In the genomic region with DNA sequence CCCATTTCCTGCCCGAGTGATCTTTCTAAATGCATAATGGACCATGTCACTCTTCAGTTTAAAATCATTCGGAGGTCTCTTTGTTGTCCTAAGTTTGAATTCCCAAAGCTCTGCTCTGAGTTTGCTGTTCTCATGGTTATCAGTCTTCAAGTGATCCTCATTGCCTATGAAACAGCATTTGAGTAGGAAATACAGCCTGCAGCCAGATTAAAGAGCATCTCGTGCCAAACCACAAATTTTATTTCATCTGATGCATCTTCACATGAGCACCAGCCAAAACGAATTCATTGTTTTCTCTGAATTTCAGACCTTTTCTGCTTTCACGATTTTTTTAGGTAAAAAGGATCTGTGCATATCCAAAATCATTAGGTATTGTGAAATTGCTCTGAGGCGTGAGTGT, we compare ENCODE assay signal across 21 cellular contexts.
DNase-seq lines count a peak whose midpoint lies in the region; ATAC-seq and TF ChIP-seq lines count a peak whose summit lies in the region.
"Had no signal": no experiment of that assay in that cellular context is flagged by ENCODE, and none has a peak within 500 bp of the region (broad histone marks: within the 10 kb centered on the region; RNA-seq: fewer than 3 reads in every experiment).

No MANE protein-coding gene starts in this region.

- no peak for TF ChIP-seq CTCF in endodermal cell (conservative IDR thresholded peaks at IDR 0.05)

- H3K9me3 ChIP-seq in endodermal cell (ENCODE audit: control insufficient read depth, low read length) = no peaks in the 10 kb centered on the region
- H3K9me3 ChIP-seq: BE2C had no signal

- H3K36me3 ChIP-seq in endodermal cell (ENCODE audit: control insufficient read depth, insufficient read depth, low read length) = no peaks in the 10 kb centered on the region
- H3K36me3 ChIP-seq: BE2C had no signal

- peak overlapping the region; percentile 39 for H3K27ac ChIP-seq in endodermal cell (ENCODE audit: low read depth, low read length)

- H3K9me3 Mint-ChIP-seq in endodermal cell = no peaks in the 10 kb centered on the region
- peaks cover 6% of the 10 kb centered on the region for H3K9me3 Mint-ChIP-seq in stimulated activated effector memory CD8-positive, alpha-beta T cell treated with anti-CD3 and anti-CD28 coated beads, Interleukin-12 subunit alpha, Interleukin-12 subunit beta, amount 100 ng/mL, for 72 hours

- H3K27me3 Mint-ChIP-seq in endodermal cell (ENCODE audit: insufficient read depth) = no peaks in the 10 kb centered on the region
- H3K27me3 Mint-ChIP-seq: T-helper 17 cell had no signal

- H3K9ac ChIP-seq in endodermal cell (ENCODE audit: extremely low read depth, low read length, poor library complexity, severe bottlenecking) = no peak overlapping the region

- H3K27ac Mint-ChIP-seq in endodermal cell = no peak overlapping the region
- H3K27ac Mint-ChIP-seq in stimulated activated effector memory CD8-positive, alpha-beta T cell treated with anti-CD3 and anti-CD28 coated beads, Interleukin-12 subunit alpha, Interleukin-12 subunit beta, amount 100 ng/mL, for 72 hours = no peak overlapping the region
- H3K27ac Mint-ChIP-seq: T-helper 17 cell had no signal

- H3K4me1 Mint-ChIP-seq in endodermal cell = no peaks in the 10 kb centered on the region
- H3K4me1 Mint-ChIP-seq in stimulated activated effector memory CD8-positive, alpha-beta T cell treated with anti-CD3 and anti-CD28 coated beads, Interleukin-12 subunit alpha, Interleukin-12 subunit beta, amount 100 ng/mL, for 72 hours = no peaks in the 10 kb centered on the region
- H3K4me1 Mint-ChIP-seq: T-helper 17 cell had no signal

- ATAC-seq in stimulated activated effector memory CD8-positive, alpha-beta T cell treated with anti-CD3 and anti-CD28 coated beads, Interleukin-12 subunit alpha, Interleukin-12 subunit beta, amount 100 ng/mL, for 72 hours = no peak
- ATAC-seq: GM12878, K562, PC-3, T-helper 17 cell had no signal

- H3K4me1 ChIP-seq in endodermal cell (ENCODE audit: control insufficient read depth, insufficient read depth, low read length) = no peaks in the 10 kb centered on the region
- H3K4me1 ChIP-seq: BE2C had no signal

- DNase-seq in HT1080 (ENCODE audit: low read depth) = peak; percentile 10
- DNase-seq in NCI-H345 treated with DMSO at 0.1 percent for 48 hours (lab: John Stamatoyannopoulos, UW; ENCODE audit: unreplicated experiment) = peak; percentile 18
- DNase-seq in endodermal cell = no peak
- no peak for DNase-seq in stimulated activated effector memory CD8-positive, alpha-beta T cell treated with anti-CD3 and anti-CD28 coated beads, Interleukin-12 subunit alpha, Interleukin-12 subunit beta, amount 100 ng/mL, for 72 hours (ENCODE audit: low spot score in 2 of 2)
- DNase-seq in NCI-H146 (lab: John Stamatoyannopoulos, UW) = no peak
- DNase-seq in inferior parietal cortex (ENCODE audit: extremely low spot score) = no peak
- no peak for DNase-seq in DMS153 treated with DMSO at 0.1 percent for 48 hours (lab: John Stamatoyannopoulos, UW; ENCODE audit: unreplicated experiment)
- DNase-seq: BE2C, DND-41, NCI-H1092 treated with DMSO at 0.1 percent for 48 hours, NCI-H1436 treated with DMSO at 0.1 percent for 48 hours, NCI-H2029, NCI-H2171, NCI-H446, NCI-H526, PC-3, Right ventricle myocardium superior, SW 1271, T-helper 17 cell had no signal

- WGBS in endodermal cell (ENCODE audit: insufficient coverage in 1 of 2, insufficient read length in 1 of 2), 2 experiments = 58 to 65% methylated on average over 5 to 6 of the region's 6 CpGs

- no peak overlapping the region for H3K4me3 ChIP-seq in endodermal cell (ENCODE audit: low read length)
- H3K4me3 ChIP-seq: GM12878, K562 had no signal

- H3K4me3 Mint-ChIP-seq in endodermal cell = no peak overlapping the region
- no peak overlapping the region for H3K4me3 Mint-ChIP-seq in stimulated activated effector memory CD8-positive, alpha-beta T cell treated with anti-CD3 and anti-CD28 coated beads, Interleukin-12 subunit alpha, Interleukin-12 subunit beta, amount 100 ng/mL, for 72 hours
- H3K4me3 Mint-ChIP-seq: T-helper 17 cell had no signal

- no peaks in the 10 kb centered on the region for H3K27me3 ChIP-seq in endodermal cell (ENCODE audit: control insufficient read depth, insufficient read depth, low read length, poor library complexity, severe bottlenecking)

- H3K36me3 Mint-ChIP-seq in endodermal cell (ENCODE audit: low read depth) = no peaks in the 10 kb centered on the region
- no peaks in the 10 kb centered on the region for H3K36me3 Mint-ChIP-seq in stimulated activated effector memory CD8-positive, alpha-beta T cell treated with anti-CD3 and anti-CD28 coated beads, Interleukin-12 subunit alpha, Interleukin-12 subunit beta, amount 100 ng/mL, for 72 hours

Comparison
In these comparisons a context has a peak if more than half of its experiments do, and no peak if none do; other contexts are left out.
1. DNase-seq: peak in HT1080 (single experiment) and NCI-H345 treated with DMSO at 0.1 percent for 48 hours (single experiment); none in endodermal cell (single experiment), stimulated activated effector memory CD8-positive, alpha-beta T cell treated with anti-CD3 and anti-CD28 coated beads, Interleukin-12 subunit alpha, Interleukin-12 subunit beta, amount 100 ng/mL, for 72 hours (0 of 2), NCI-H146 (single experiment), inferior parietal cortex (single experiment) and DMS153 treated with DMSO at 0.1 percent for 48 hours (single experiment).